Comparison of ENCODE assay signal across 16 cellular contexts in the genomic region with DNA sequence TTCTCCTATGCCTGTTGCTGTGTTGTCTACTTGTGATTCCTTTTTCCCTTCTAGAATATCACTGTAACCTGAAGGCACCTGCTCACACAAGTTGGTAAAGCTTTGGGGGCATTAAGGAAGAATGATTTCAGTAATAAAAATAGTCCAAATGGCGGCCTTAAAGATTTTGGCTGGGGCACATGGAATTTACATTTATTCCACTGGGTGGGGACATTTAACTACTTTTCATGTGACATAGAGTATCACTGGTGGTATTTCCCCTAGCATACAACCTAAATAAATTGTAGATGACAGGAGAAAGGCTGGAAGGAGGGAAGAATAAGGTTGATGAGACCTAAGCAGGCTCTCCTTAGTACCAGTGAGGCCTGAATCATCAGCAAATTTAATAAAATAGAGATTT.
DNase-seq lines count a peak whose midpoint lies in the region; FAIRE-seq and TF ChIP-seq lines count a peak whose summit lies in the region.
"Had no signal": no experiment of that assay in that cellular context is flagged by ENCODE, and none has a peak within 500 bp of the region (broad histone marks: within the 10 kb centered on the region; RNA-seq: fewer than 3 reads in every experiment).

No MANE protein-coding gene starts in this region.

- H3K9me3 ChIP-seq in kidney (ENCODE audit: control insufficient read depth in 1 of 2, low read length in 2 of 2): no peaks in the 10 kb centered on the region
- H3K9me3 ChIP-seq in tibial nerve: no peaks in the 10 kb centered on the region

- TF ChIP-seq EP300 in tibial nerve (IDR thresholded peaks at IDR 0.05): no peak

- DNase-seq in KBM-7: peak; percentile 58
- DNase-seq in SK-MEL-5 (ENCODE audit: low read depth, low spot score): peak; percentile 25
- DNase-seq in kidney: no peak
- no peak for DNase-seq in tibial nerve (ENCODE audit: low spot score in 2 of 2)
- DNase-seq in central memory CD4-positive, alpha-beta T cell: no peak
- DNase-seq in T-helper 9 cell: no peak
- DNase-seq in NK-92 (lab: John Stamatoyannopoulos, UW; ENCODE audit: unreplicated experiment): no peak
- DNase-seq: activated CD8-positive, alpha-beta T cell treated with anti-CD3 and anti-CD28 coated beads, Interleukin-2, amount 10 ng/mL, durations not matched to agents 7 days and 5 days; activated naive CD4-positive, alpha-beta T cell treated with anti-CD3 and anti-CD28 coated beads, Interleukin-2, amount 10 ng/mL, durations not matched to agents 7 days and 5 days; GF-D8; immature natural killer cell; NCI-H345; retina; stomach had no signal

- TF ChIP-seq CTCF in C4-2B (conservative IDR thresholded peaks at IDR 0.05): peak; percentile 34
- peak; percentile 12 for TF ChIP-seq CTCF in kidney (IDR thresholded peaks at IDR 0.05; ENCODE audit: borderline replicate concordance, extremely low read depth, insufficient read depth)
- TF ChIP-seq CTCF in tibial nerve (IDR thresholded peaks at IDR 0.05): no peak

- H3K4me1 ChIP-seq in kidney (ENCODE audit: control insufficient read depth in 1 of 2, insufficient read depth in 1 of 2, low read depth in 1 of 2, low read length in 2 of 2) (no peaks in the 10 kb centered on the region), tibial nerve (no peaks in the 10 kb centered on the region)
- H3K4me1 ChIP-seq: stomach had no signal

- TF ChIP-seq POLR2A in tibial nerve (IDR thresholded peaks at IDR 0.05): no peak

- H3K27ac ChIP-seq in C4-2B (no peak overlapping the region), kidney (ENCODE audit: low read depth in 2 of 2, low read length in 2 of 2) (no peak overlapping the region), tibial nerve (no peak overlapping the region)
- H3K27ac ChIP-seq: stomach had no signal

- intact Hi-C loops in kidney (cut with DNase I): no loop called here

- no peak for FAIRE-seq in kidney (lab: Jason Lieb, UNC)
- FAIRE-seq: RCC 7860 had no signal

- H3K27me3 ChIP-seq in tibial nerve: no peaks in the 10 kb centered on the region
- H3K27me3 ChIP-seq: stomach had no signal

- in situ Hi-C loops in KBM-7 (cut with MboI; ENCODE audit: low pct_unique_long_range_greater_than_20kb, low sequenced_read_pairs) (no loop called here), SK-MEL-5 (cut with HindIII; ENCODE audit: low pct_unique_long_range_greater_than_20kb, low sequenced_read_pairs) (no loop called here)

- no peak overlapping the region for H3K9ac ChIP-seq in kidney (ENCODE audit: low read length in 2 of 2)

- WGBS in tibial nerve, 2 donors: 31 to 70% methylated on average over 1 of the region's 1 CpG

- H3K36me3 ChIP-seq in kidney (ENCODE audit: control insufficient read depth in 1 of 2, insufficient read depth in 2 of 2, low read length in 2 of 2): no peaks in the 10 kb centered on the region
- H3K36me3 ChIP-seq in tibial nerve: no peaks in the 10 kb centered on the region
- H3K36me3 ChIP-seq: stomach had no signal

- no peak overlapping the region for H3K4me3 ChIP-seq in kidney (ENCODE audit: low read length in 2 of 2)
- no peak overlapping the region for H3K4me3 ChIP-seq in tibial nerve
- H3K4me3 ChIP-seq: stomach had no signal

Comparison
In these comparisons a context has a peak if more than half of its experiments do, and no peak if none do; other contexts are left out.
1. CTCF ChIP-seq: peak in C4-2B (single experiment) and kidney (single experiment); none in tibial nerve (0 of 5).
2. DNase-seq: peak in KBM-7 (single experiment) and SK-MEL-5 (single experiment); none in kidney (single experiment), tibial nerve (0 of 2), central memory CD4-positive, alpha-beta T cell (single experiment), T-helper 9 cell (single experiment) and NK-92 (single experiment).